Comparison of ENCODE assay signal across 7 cellular contexts in the genomic region with DNA sequence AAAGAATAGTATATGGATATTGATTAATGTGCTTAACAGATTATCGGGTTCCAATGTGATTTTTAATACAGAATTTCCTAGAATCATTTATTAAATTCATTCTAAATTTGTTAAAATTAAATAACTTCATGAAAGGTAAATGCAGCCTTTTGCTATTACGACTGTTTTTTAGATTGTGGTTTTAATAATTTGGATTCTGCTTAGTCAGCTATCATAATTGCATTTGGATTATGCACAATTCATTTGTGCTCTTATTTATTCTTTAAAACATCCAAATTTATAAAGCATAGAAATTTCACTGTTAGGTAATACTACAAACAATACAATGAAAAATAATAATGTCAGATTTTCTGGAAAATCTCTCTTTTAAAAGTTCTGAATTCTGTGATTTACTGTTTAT.
"Had no signal": no experiment of that assay in that cellular context is flagged by ENCODE, and none has a peak within 500 bp of the region (broad histone marks: within the 10 kb centered on the region; RNA-seq: fewer than 3 reads in every experiment).

No MANE protein-coding gene starts in this region.

- FAIRE-seq: H1, H54 had no signal

- ATAC-seq: GM23338 had no signal

- H3K27ac ChIP-seq: HL-60 had no signal

- H3K4me3 ChIP-seq: GM23338 had no signal

- H3K4me2 ChIP-seq: GM23338 had no signal

- H2AFZ ChIP-seq: GM23338 had no signal

- DNase-seq: H9, HCEC 1CT, KG1 had no signal
